ENCODE assay signal across 18 cellular contexts in the genomic region with DNA sequence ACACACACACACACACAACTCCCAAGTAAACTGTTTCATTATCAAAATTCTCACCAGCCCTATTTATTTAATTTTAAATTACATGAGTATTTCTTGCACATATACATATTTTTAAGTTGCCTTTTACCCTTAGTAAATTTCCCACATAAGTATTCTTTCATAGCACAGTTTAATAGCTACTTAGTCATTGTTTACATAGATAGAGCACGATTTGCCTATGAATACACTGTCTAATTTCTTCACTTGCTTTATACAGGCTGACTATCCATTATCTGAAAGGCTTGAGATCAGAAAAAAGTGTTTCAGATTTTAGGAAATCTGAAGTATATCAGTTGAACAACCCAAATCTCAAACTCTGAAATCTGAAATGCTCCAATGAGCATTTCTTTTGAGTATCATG.
"Had no signal": no experiment of that assay in that cellular context is flagged by ENCODE, and none has a peak within 500 bp of the region (broad histone marks: within the 10 kb centered on the region; RNA-seq: fewer than 3 reads in every experiment).

No MANE protein-coding gene starts in this region.

- FAIRE-seq: TTC549 had no signal

- H3K4me2 ChIP-seq: neural progenitor cell had no signal

- H3K4me3 ChIP-seq: body of pancreas, esophagus muscularis mucosa, neural progenitor cell, testis, upper lobe of right lung had no signal

- H3K27ac Mint-ChIP-seq: activated CD4-positive, alpha-beta T cell treated with anti-CD3 and anti-CD28 coated beads, Interleukin-2, amount 10 ng/mL, durations not matched to agents 7 days and 5 days; activated naive CD4-positive, alpha-beta T cell treated with anti-CD3 and anti-CD28 coated beads, Interleukin-2, amount 10 ng/mL, durations not matched to agents 7 days and 5 days; activated T-helper 2 cell treated with anti-CD3 and anti-CD28 coated beads, Interferon-gamma antibody, Interleukin-2, Interleukin-4, amounts not matched to agents 10 μg/mL and 5 μg/mL and 100 μg/mL, durations not matched to agents 14 hours and 24 hours and 36 hours; neural progenitor cell; stimulated activated naive CD8-positive, alpha-beta T cell treated with anti-CD3 and anti-CD28 coated beads, Interleukin-15, amount 100 ng/mL, for 72 hours had no signal

- H3K9me3 Mint-ChIP-seq: activated CD4-positive, alpha-beta T cell treated with anti-CD3 and anti-CD28 coated beads, Interleukin-2, amount 10 ng/mL, durations not matched to agents 7 days and 5 days; activated naive CD4-positive, alpha-beta T cell treated with anti-CD3 and anti-CD28 coated beads, Interleukin-2, amount 10 ng/mL, durations not matched to agents 7 days and 5 days; activated T-helper 2 cell treated with anti-CD3 and anti-CD28 coated beads, Interferon-gamma antibody, Interleukin-2, Interleukin-4, amounts not matched to agents 10 μg/mL and 5 μg/mL and 100 μg/mL, durations not matched to agents 14 hours and 24 hours and 36 hours; neural progenitor cell; stimulated activated naive CD8-positive, alpha-beta T cell treated with anti-CD3 and anti-CD28 coated beads, Interleukin-15, amount 100 ng/mL, for 72 hours had no signal

- H3K9ac ChIP-seq: neural progenitor cell, parathyroid adenoma had no signal

- H3K4me1 ChIP-seq: body of pancreas, parathyroid adenoma, upper lobe of right lung had no signal

- H3K4me3 Mint-ChIP-seq: activated CD4-positive, alpha-beta T cell treated with anti-CD3 and anti-CD28 coated beads, Interleukin-2, amount 10 ng/mL, durations not matched to agents 7 days and 5 days; activated naive CD4-positive, alpha-beta T cell treated with anti-CD3 and anti-CD28 coated beads, Interleukin-2, amount 10 ng/mL, durations not matched to agents 7 days and 5 days; neural progenitor cell; stimulated activated naive CD8-positive, alpha-beta T cell treated with anti-CD3 and anti-CD28 coated beads, Interleukin-15, amount 100 ng/mL, for 72 hours had no signal

- H3K27me3 Mint-ChIP-seq: activated CD4-positive, alpha-beta T cell treated with anti-CD3 and anti-CD28 coated beads, Interleukin-2, amount 10 ng/mL, durations not matched to agents 7 days and 5 days; activated naive CD4-positive, alpha-beta T cell treated with anti-CD3 and anti-CD28 coated beads, Interleukin-2, amount 10 ng/mL, durations not matched to agents 7 days and 5 days; stimulated activated naive CD8-positive, alpha-beta T cell treated with anti-CD3 and anti-CD28 coated beads, Interleukin-15, amount 100 ng/mL, for 72 hours had no signal

- ATAC-seq: body of pancreas; stimulated activated naive CD8-positive, alpha-beta T cell treated with anti-CD3 and anti-CD28 coated beads, Interleukin-15, amount 100 ng/mL, for 72 hours; upper lobe of right lung had no signal

- H3K36me3 ChIP-seq: neural progenitor cell, upper lobe of right lung had no signal

- H3K27me3 ChIP-seq: body of pancreas, esophagus muscularis mucosa, neural progenitor cell, testis, upper lobe of right lung had no signal

- H3K9me3 ChIP-seq: body of pancreas, esophagus muscularis mucosa, testis, upper lobe of right lung had no signal

- H3K27ac ChIP-seq: body of pancreas, esophagus muscularis mucosa, neural progenitor cell, parathyroid adenoma, testis, upper lobe of right lung had no signal

- H2AFZ ChIP-seq: neural progenitor cell, parathyroid adenoma had no signal

- DNase-seq: activated CD4-positive, alpha-beta T cell treated with anti-CD3 and anti-CD28 coated beads, Interleukin-2, amount 10 ng/mL, durations not matched to agents 7 days and 5 days; activated CD4-positive, CD25-positive, alpha-beta regulatory T cell; activated naive CD4-positive, alpha-beta T cell treated with anti-CD3 and anti-CD28 coated beads, Interleukin-2, amount 10 ng/mL, durations not matched to agents 7 days and 5 days; activated T-cell treated with anti-CD3 and anti-CD28 coated beads for 4 hours; body of pancreas; dermis blood vessel endothelial cell; hippocampal formation; stimulated activated CD4-positive, alpha-beta T cell treated with anti-CD3 and anti-CD28 coated beads, Interleukin-15, amount 100 ng/mL, for 24 hours; stimulated activated CD4-positive, alpha-beta T cell treated with anti-CD3 and anti-CD28 coated beads, Interleukin-4, amount 100 ng/mL, for 24 hours; stimulated activated naive CD8-positive, alpha-beta T cell treated with anti-CD3 and anti-CD28 coated beads, Interleukin-15, amount 100 ng/mL, for 72 hours; T-helper 2 cell; testis; upper lobe of right lung had no signal
